11 cellular contexts compared by ENCODE assay signal in the genomic region with DNA sequence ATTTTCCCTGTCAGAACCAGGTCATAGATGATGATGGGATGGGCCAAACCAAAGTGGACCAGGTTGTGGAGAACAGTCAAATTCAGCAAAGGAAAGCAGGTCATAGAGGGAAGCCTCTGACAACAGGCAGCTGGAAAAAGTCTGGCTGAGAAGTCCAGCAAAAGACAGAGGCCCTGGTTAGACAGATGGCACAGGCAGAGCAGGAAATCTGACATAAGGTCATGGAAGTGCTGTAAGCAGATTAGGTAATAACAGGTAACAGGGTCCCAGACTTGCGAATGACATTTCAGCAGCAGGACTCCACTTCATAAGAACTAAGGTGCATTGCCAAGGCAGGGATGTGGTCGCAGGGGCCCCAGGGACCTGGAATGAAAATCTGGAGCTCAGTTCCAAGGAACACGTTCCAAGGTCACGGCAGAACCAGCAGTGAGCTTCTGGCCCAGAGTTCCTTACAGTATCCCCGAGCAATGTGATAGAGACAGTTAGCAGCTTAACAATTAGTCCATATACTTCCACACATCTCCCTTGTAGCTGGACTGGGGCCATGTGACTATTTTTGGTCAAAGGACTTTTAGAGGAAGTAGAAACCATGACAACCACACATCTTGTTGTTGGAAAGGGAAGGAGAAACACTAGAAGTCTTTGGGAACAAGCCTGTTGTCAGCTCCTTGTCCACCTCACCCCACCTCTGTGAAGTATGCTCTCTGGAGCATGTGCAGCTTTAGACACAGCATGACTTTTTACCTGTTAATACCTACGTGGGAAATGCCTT.
DNase-seq lines count a peak whose midpoint lies in the region; ATAC-seq and TF ChIP-seq lines count a peak whose summit lies in the region.
"Had no signal": no experiment of that assay in that cellular context is flagged by ENCODE, and none has a peak within 500 bp of the region (broad histone marks: within the 10 kb centered on the region; RNA-seq: fewer than 3 reads in every experiment).

No MANE protein-coding gene starts in this region.

- intact Hi-C loops in Right ventricle myocardium inferior (cut with DNase I), result no loop called here
- intact Hi-C loops in cardiac septum (cut with DNase I), result no loop called here
- intact Hi-C loops in adrenal gland (cut with DNase I), result no loop called here
- intact Hi-C loops in right cardiac atrium (cut with DNase I), result no loop called here

- no peak for TF ChIP-seq CTCF in adrenal gland (IDR thresholded peaks at IDR 0.05)

- WGBS in adrenal gland, 4 donors, result 50 to 60% (median 55%) methylated on average over 5 to 6 of the region's 6 CpGs
- 31% methylated on average over 6 of the region's 6 CpGs for WGBS in right cardiac atrium

- H3K27me3 ChIP-seq in adrenal gland (no peaks in the 10 kb centered on the region), right cardiac atrium (ENCODE audit: control insufficient read depth, insufficient read depth) (no peaks in the 10 kb centered on the region)

- ATAC-seq in Right ventricle myocardium inferior, result peak; percentile 59
- peak; percentile 79 to 93 for ATAC-seq in right cardiac atrium
- no peak for ATAC-seq in HG03442 (IDR thresholded peaks at IDR 0.05; ENCODE audit: unreplicated experiment)
- ATAC-seq: activated CD4-positive, alpha-beta T cell treated with anti-CD3 and anti-CD28 coated beads for 36 hours had no signal

- H3K36me3 ChIP-seq in adrenal gland (replicated peaks in 1 of 2), result no peaks in the 10 kb centered on the region

- no peaks in the 10 kb centered on the region for H3K36me3 Mint-ChIP-seq in immature natural killer cell

- H3K27me3 Mint-ChIP-seq in immature natural killer cell (ENCODE audit: low read depth in 3 of 3), result no peaks in the 10 kb centered on the region

- H3K4me3 Mint-ChIP-seq in immature natural killer cell, result no peak overlapping the region
- H3K4me3 Mint-ChIP-seq: activated CD4-positive, alpha-beta T cell treated with anti-CD3 and anti-CD28 coated beads for 36 hours had no signal

- H3K4me3 ChIP-seq in adrenal gland (no peak overlapping the region), right cardiac atrium (ENCODE audit: low read length) (no peak overlapping the region)

- TF ChIP-seq POLR2A in adrenal gland (IDR thresholded peaks at IDR 0.05), result no peak

- peaks cover 0 to 2% (median 0%) of the 10 kb centered on the region in 6 donors for H3K9me3 Mint-ChIP-seq in immature natural killer cell
- H3K9me3 Mint-ChIP-seq: activated T-helper 2 cell treated with anti-CD3 and anti-CD28 coated beads, Interferon-gamma antibody, Interleukin-2, Interleukin-4, amounts not matched to agents 10 μg/mL and 5 μg/mL and 100 μg/mL, durations not matched to agents 14 hours and 24 hours and 36 hours had no signal

- no peak overlapping the region for H3K27ac Mint-ChIP-seq in immature natural killer cell
- H3K27ac Mint-ChIP-seq: activated CD4-positive, alpha-beta T cell treated with anti-CD3 and anti-CD28 coated beads for 36 hours; activated T-helper 2 cell treated with anti-CD3 and anti-CD28 coated beads, Interferon-gamma antibody, Interleukin-2, Interleukin-4, amounts not matched to agents 10 μg/mL and 5 μg/mL and 100 μg/mL, durations not matched to agents 14 hours and 24 hours and 36 hours had no signal

- H3K4me1 ChIP-seq in adrenal gland (replicated peaks in 1 of 2), result peaks cover 11 to 25% of the 10 kb centered on the region in 2 donors
- H3K4me1 ChIP-seq in right cardiac atrium (ENCODE audit: control insufficient read depth, insufficient read depth, low read length), result peaks cover 11% of the 10 kb centered on the region

- H3K9me3 ChIP-seq in adrenal gland (replicated peaks in 1 of 3) (no peaks in the 10 kb centered on the region), right cardiac atrium (ENCODE audit: control insufficient read depth, low read length) (no peaks in the 10 kb centered on the region)

- DNase-seq in Right ventricle myocardium inferior (ENCODE audit: missing footprints) (no peak), cardiac septum (ENCODE audit: low spot score) (no peak), adrenal gland (peak in 5 of 7 donors; percentile 35 to 68 (median 51)), right cardiac atrium (peak; percentile 39 to 64 (median 41)), HCEC 1CT (no peak), DMS79 treated with DMSO at 0.1 percent for 48 hours (lab: John Stamatoyannopoulos, UW) (no peak), immature natural killer cell (no peak)
- DNase-seq: activated CD4-positive, alpha-beta T cell treated with anti-CD3 and anti-CD28 coated beads for 36 hours; NCI-H510A treated with DMSO at 0.1 percent for 48 hours had no signal

- peak overlapping the region in 2 of 5 donors; percentile 28 to 30 for H3K27ac ChIP-seq in adrenal gland
- peak overlapping the region; percentile 14 for H3K27ac ChIP-seq in right cardiac atrium (ENCODE audit: low read length)

- H3K4me1 Mint-ChIP-seq in immature natural killer cell, result peaks cover 11 to 17% of the 10 kb centered on the region in 2 donors

Comparison
In these comparisons a context has a peak if more than half of its experiments do, and no peak if none do; other contexts are left out.
1. DNase-seq: peak in adrenal gland (5 of 7) and right cardiac atrium (3 of 3); none in Right ventricle myocardium inferior (single experiment), cardiac septum (single experiment), HCEC 1CT (single experiment), DMS79 treated with DMSO at 0.1 percent for 48 hours (single experiment) and immature natural killer cell (0 of 3).